In genomic region chr5:173310861-173311515, GRCh38 we compare ENCODE assay signal across 13 cellular contexts. TPM values are rescaled to one million over a fixed set of nuclear protein-coding genes. Genes with fewer than 3 reads are reported as not detected.
DNase-seq lines count a peak whose midpoint lies in the region; ATAC-seq and TF ChIP-seq lines count a peak whose summit lies in the region.
"Had no signal": no experiment of that assay in that cellular context is flagged by ENCODE, and none has a peak within 500 bp of the region (broad histone marks: within the 10 kb centered on the region; RNA-seq: fewer than 3 reads in every experiment).

No MANE protein-coding gene starts in this region.

- intact Hi-C loops in prostate gland (cut with DNase I), result no loop called here

- 32% methylated on average over 10 of the region's 10 CpGs for WGBS in prostate gland

- H3K27me3 ChIP-seq in AG04450 (ENCODE audit: control insufficient read depth, insufficient read depth, low read length), result no peaks in the 10 kb centered on the region
- H3K27me3 ChIP-seq in right atrium auricular region, result no peaks in the 10 kb centered on the region
- H3K27me3 ChIP-seq in prostate gland (replicated peaks; ENCODE audit: insufficient read depth), result no peaks in the 10 kb centered on the region

- H3K4me3 ChIP-seq in AG04450 (ENCODE audit: low read depth, low read length), result no peak overlapping the region
- H3K4me3 ChIP-seq in right atrium auricular region, result no peak overlapping the region
- no peak overlapping the region for H3K4me3 ChIP-seq in prostate gland
- H3K4me3 ChIP-seq: skin epidermis had no signal

- H3K36me3 ChIP-seq in right atrium auricular region (no peaks in the 10 kb centered on the region), prostate gland (no peaks in the 10 kb centered on the region)

- ATAC-seq in stimulated activated memory B cell treated with anti-CD40 and anti-IgM and Interleukin-4, amounts not matched to agents 10 μg/mL and 1 μg/mL and 100 μg/mL, for 72 hours, result no peak
- ATAC-seq: esophagus mucosa had no signal

- POLR2A ChIA-PET in AG04450 (lab: Yijun Ruan, JAX), result interaction anchor here (1.6 kb wide), 1 partner anchor 16 kb away, joined by 7 read pairs; no protein-coding TSS in a partner anchor

- H3K4me1 ChIP-seq in right atrium auricular region (peaks cover 0 to 29% of the 10 kb centered on the region in 2 donors), prostate gland (replicated peaks) (no peaks in the 10 kb centered on the region)

- no peak overlapping the region for H3K27ac Mint-ChIP-seq in stimulated activated memory B cell treated with anti-CD40 and anti-IgM and Interleukin-4, amounts not matched to agents 10 μg/mL and 1 μg/mL and 100 μg/mL, for 72 hours
- H3K27ac Mint-ChIP-seq: T-helper 1 cell treated with Interleukin-12 subunit alpha and Interleukin-12 subunit beta and Interleukin-4 antibody, amounts not matched to agents 30 μg/mL and 1 μg/mL, for 36 hours had no signal

- H3K9me3 Mint-ChIP-seq in stimulated activated memory B cell treated with anti-CD40 and anti-IgM and Interleukin-4, amounts not matched to agents 10 μg/mL and 1 μg/mL and 100 μg/mL, for 72 hours, result peaks cover 5% of the 10 kb centered on the region
- H3K9me3 Mint-ChIP-seq: T-helper 1 cell treated with Interleukin-12 subunit alpha and Interleukin-12 subunit beta and Interleukin-4 antibody, amounts not matched to agents 30 μg/mL and 1 μg/mL, for 36 hours had no signal

- CTCF ChIA-PET in AG04450 (lab: Charles Lee), result interaction anchor here (1.0 to 4.4 kb wide), 6 partner anchors 10 to 662 kb away, joined by 3 to 24 read pairs (median 9); partner anchors contain the start of gene BOD1

- peaks cover 88% of the 10 kb centered on the region for H3K27me3 Mint-ChIP-seq in stimulated activated memory B cell treated with anti-CD40 and anti-IgM and Interleukin-4, amounts not matched to agents 10 μg/mL and 1 μg/mL and 100 μg/mL, for 72 hours

- H3K9me3 ChIP-seq in AG04450 (ENCODE audit: control insufficient read depth, insufficient read depth, low read length) (peaks cover 15% of the 10 kb centered on the region), right atrium auricular region (peaks cover 0 to 4% of the 10 kb centered on the region in 2 donors), prostate gland (no peaks in the 10 kb centered on the region)

- no peaks in the 10 kb centered on the region for H3K36me3 Mint-ChIP-seq in stimulated activated memory B cell treated with anti-CD40 and anti-IgM and Interleukin-4, amounts not matched to agents 10 μg/mL and 1 μg/mL and 100 μg/mL, for 72 hours

- H3K4me3 Mint-ChIP-seq in stimulated activated memory B cell treated with anti-CD40 and anti-IgM and Interleukin-4, amounts not matched to agents 10 μg/mL and 1 μg/mL and 100 μg/mL, for 72 hours, result no peak overlapping the region
- H3K4me3 Mint-ChIP-seq: T-helper 1 cell treated with Interleukin-12 subunit alpha and Interleukin-12 subunit beta and Interleukin-4 antibody, amounts not matched to agents 30 μg/mL and 1 μg/mL, for 36 hours had no signal

- peak overlapping the region; percentile 77 for H3K27ac ChIP-seq in AG04450 (ENCODE audit: low read depth, low read length)
- peak overlapping the region; percentile 32 to 33 for H3K27ac ChIP-seq in right atrium auricular region
- peak overlapping the region; percentile 5 to 28 for H3K27ac ChIP-seq in prostate gland

- DNase-seq in AG04450 (ENCODE audit: low read depth, low spot score) (no peak), anterior cingulate cortex (lab: John Stamatoyannopoulos, UW) (peak in 46 of 58 donors; percentile 18 to 86 (median 44)), right atrium auricular region (ENCODE audit: low spot score) (no peak), prostate gland (ENCODE audit: low spot score) (no peak), NCI-H510A (lab: John Stamatoyannopoulos, UW) (no peak), GM10266 (ENCODE audit: extremely low spot score) (no peak), NCI-H226 (no peak)
- DNase-seq: NCI-H1417 treated with DMSO at 0.1 percent for 48 hours; NK-92 treated with Interleukin-12 subunit alpha and Interleukin-12 subunit beta, amount 100 ng/mL, for 24 hours had no signal

- TF ChIP-seq CTCF in AG04450 (IDR thresholded peaks at IDR 0.05; ENCODE audit: low read depth, low read length), result no peak
- TF ChIP-seq CTCF in right atrium auricular region (IDR thresholded peaks at IDR 0.05), result no peak
- TF ChIP-seq CTCF in prostate gland (IDR thresholded peaks at IDR 0.05), result no peak
- TF ChIP-seq CTCF in GM10266 (IDR thresholded peaks at IDR 0.05; ENCODE audit: control insufficient read depth, insufficient read depth, low read depth, missing control alignments), result no peak

- H3K4me1 Mint-ChIP-seq in stimulated activated memory B cell treated with anti-CD40 and anti-IgM and Interleukin-4, amounts not matched to agents 10 μg/mL and 1 μg/mL and 100 μg/mL, for 72 hours, result no peaks in the 10 kb centered on the region

- no peak for TF ChIP-seq POLR2A in prostate gland (IDR thresholded peaks at IDR 0.05)

RNA-seq across cellular contexts. Expression of gene STC2, which starts 17.2 kb away (rescaled TPM):
- 159 and 185 TPM in 2 replicates for polyA plus RNA-seq in AG04450 (2011; rRNA removed)
- 216 and 240 TPM in 2 replicates for polyA minus RNA-seq in AG04450 (2011; rRNA and poly(A)+ RNA removed)
- 10 to 100 TPM; 16.0 to 16.1 TPM for total RNA-seq in right atrium auricular region
- 1 to 10 TPM in 1 of 2 donors, under 1 TPM in 1; 0.82 to 6.7 TPM for total RNA-seq in prostate gland

Comparison
In these comparisons a context has a peak if more than half of its experiments do, and no peak if none do; other contexts are left out.
1. DNase-seq: peak in anterior cingulate cortex (46 of 58); none in AG04450 (single experiment), right atrium auricular region (single experiment), prostate gland (single experiment), NCI-H510A (single experiment), GM10266 (single experiment) and NCI-H226 (single experiment).
2. H3K27ac ChIP-seq: peak in every context shown above with its lines; median percentile 77 in AG04450; 32 in right atrium auricular region; 16 in prostate gland.